Comparison of ENCODE assay signal across 1 cellular context in genomic region chr1:205598841-205599666, GRCh38.
A peak's percentile ranks its signal among the peaks of the same experiment; 100 is the strongest.
TF ChIP-seq lines count a peak whose summit lies in the region.

No MANE protein-coding gene starts in this region.

TF ChIP-seq in IMR-90, 13 proteins besides CTCF, POLR2A, EP300 and RAD21 (continued from another document):
- TF ChIP-seq ELK1 (IDR thresholded peaks at IDR 0.05; ENCODE audit: borderline replicate concordance, low read depth, low read length) (no peak), RFX5 (IDR thresholded peaks at IDR 0.05; ENCODE audit: low read depth, low read length) (no peak), BHLHE40 (IDR thresholded peaks at IDR 0.05; ENCODE audit: low read depth, low read length) (no peak), MXI1 (IDR thresholded peaks at IDR 0.05; ENCODE audit: borderline replicate concordance, low read depth, low read length) (no peak), FOS (IDR thresholded peaks at IDR 0.05; ENCODE audit: low read depth, low read length) (no peak), CEBPB (IDR thresholded peaks at IDR 0.05; ENCODE audit: low read depth, low read length) (0 out of 2 replicates have a peak, but pooled peaks have one; percentile 15)
